In genomic region chr3:14284694-14285404, GRCh38 we compare ENCODE assay signal across 1 cellular context.
TF ChIP-seq lines count a peak whose summit lies in the region.

No MANE protein-coding gene starts in this region.

TF ChIP-seq in GM23338, 12 proteins besides CTCF, POLR2A, EP300 and RAD21 (continued from another document):
- TF ChIP-seq ZNF462 (CRISPR knock-in tag; IDR thresholded peaks at IDR 0.05) (no peak), CREB1 (CRISPR knock-in tag; IDR thresholded peaks at IDR 0.05; ENCODE audit: low read depth) (no peak), ETS1 (IDR thresholded peaks at IDR 0.05) (no peak)
